In genomic region chr20:37529214-37529967, GRCh38 we compare ENCODE assay signal across 10 cellular contexts. TPM values are rescaled to one million over a fixed set of nuclear protein-coding genes. Genes with fewer than 3 reads are reported as not detected.
DNase-seq lines count a peak whose midpoint lies in the region; ATAC-seq and TF ChIP-seq lines count a peak whose summit lies in the region.
"Had no signal": no experiment of that assay in that cellular context is flagged by ENCODE, and none has a peak within 500 bp of the region (broad histone marks: within the 10 kb centered on the region; RNA-seq: fewer than 3 reads in every experiment).

No MANE protein-coding gene starts in this region.

- TF ChIP-seq CTCF in MCF 10A (IDR thresholded peaks at IDR 0.05; ENCODE audit: unreplicated experiment) (no peak), breast epithelium (IDR thresholded peaks at IDR 0.05) (no peak), PC-3 (conservative IDR thresholded peaks at IDR 0.05; ENCODE audit: low read depth, low read length) (no peak), endodermal cell (conservative IDR thresholded peaks at IDR 0.05) (no peak)

- DNase-seq in MCF 10A (ENCODE audit: unreplicated experiment) (no peak), breast epithelium (ENCODE audit: low spot score in 2 of 2) (no peak), PC-3 (no peak), endodermal cell (no peak), left ventricle myocardium superior (no peak)
- DNase-seq in stimulated activated CD4-positive, alpha-beta T cell treated with anti-CD3 and anti-CD28 coated beads, Interleukin-4, amount 100 ng/mL, for 4 hours = no peak
- DNase-seq: caudate nucleus, NCI-H1092 had no signal

- H3K27ac ChIP-seq in breast epithelium (no peak overlapping the region), PC-3 (ENCODE audit: low read length) (no peak overlapping the region), endodermal cell (ENCODE audit: low read depth, low read length) (no peak overlapping the region)

- H2AFZ ChIP-seq in PC-3 (ENCODE audit: low read length) = no peak overlapping the region

- H3K9me3 ChIP-seq in breast epithelium = no peaks in the 10 kb centered on the region
- H3K9me3 ChIP-seq in PC-3 (ENCODE audit: low read length) = no peaks in the 10 kb centered on the region
- no peaks in the 10 kb centered on the region for H3K9me3 ChIP-seq in endodermal cell (ENCODE audit: control insufficient read depth, low read length)

- H3K27me3 Mint-ChIP-seq in MCF 10A (ENCODE audit: insufficient read depth, unreplicated experiment) = no peaks in the 10 kb centered on the region
- H3K27me3 Mint-ChIP-seq in endodermal cell (ENCODE audit: insufficient read depth) = no peaks in the 10 kb centered on the region

- CTCF ChIA-PET in MCF 10A (lab: Yijun Ruan, JAX) (interaction anchor here (1.5 to 10.4 kb wide), 5 partner anchors 250 to 334 kb away, joined by 4 to 191 read pairs (median 70); no protein-coding TSS in a partner anchor), PC-3 (lab: Charles Lee) (no interaction called here)

- no peak for TF ChIP-seq POLR2A in breast epithelium (IDR thresholded peaks at IDR 0.05)

- no peak overlapping the region for H3K4me3 ChIP-seq in breast epithelium
- no peak overlapping the region; the same call in 1 of the 2 replicates for H3K4me3 ChIP-seq in PC-3 (ENCODE audit: low read length)
- H3K4me3 ChIP-seq in endodermal cell (ENCODE audit: low read length) = no peak overlapping the region

- H3K4me1 Mint-ChIP-seq in MCF 10A (ENCODE audit: insufficient read depth, unreplicated experiment) (peaks cover 31% of the 10 kb centered on the region), endodermal cell (peaks cover 26% of the 10 kb centered on the region)

- H3K9ac ChIP-seq in PC-3 (ENCODE audit: low read length) = no peak overlapping the region
- H3K9ac ChIP-seq in endodermal cell (ENCODE audit: extremely low read depth, low read length, poor library complexity, severe bottlenecking) = no peak overlapping the region

- no peaks in the 10 kb centered on the region for H3K27me3 ChIP-seq in breast epithelium
- no peaks in the 10 kb centered on the region for H3K27me3 ChIP-seq in PC-3 (ENCODE audit: low read length)
- H3K27me3 ChIP-seq in endodermal cell (ENCODE audit: control insufficient read depth, insufficient read depth, low read length, poor library complexity, severe bottlenecking) = no peaks in the 10 kb centered on the region

- H3F3A ChIP-seq in PC-3 (ENCODE audit: low read length, unreplicated experiment) = no peaks in the 10 kb centered on the region

- H3K36me3 Mint-ChIP-seq in MCF 10A (ENCODE audit: insufficient read depth, unreplicated experiment) = peaks cover 11% of the 10 kb centered on the region
- no peaks in the 10 kb centered on the region for H3K36me3 Mint-ChIP-seq in endodermal cell (ENCODE audit: low read depth)

- H3K9me2 ChIP-seq in PC-3 (replicated peaks; ENCODE audit: low read length) = no peaks in the 10 kb centered on the region

- no TSS peak for BruUV-seq in MCF 10A (replicated peaks; lab: Mats Ljungman, UMichigan)
- BruUV-seq in PC-3 (replicated peaks; lab: Mats Ljungman, UMichigan) = no TSS peak

- H4K20me1 ChIP-seq in PC-3 (ENCODE audit: low read length) = peaks cover 22% of the 10 kb centered on the region

- H3K4me2 ChIP-seq in PC-3 (ENCODE audit: low read length) = peak overlapping the region; percentile 88

- H3K9me3 Mint-ChIP-seq in MCF 10A (ENCODE audit: unreplicated experiment) (no peaks in the 10 kb centered on the region), endodermal cell (no peaks in the 10 kb centered on the region)

- H3K4me3 Mint-ChIP-seq in MCF 10A (ENCODE audit: unreplicated experiment) (peak overlapping the region; percentile 72), endodermal cell (peak overlapping the region; percentile 82)

- no peaks in the 10 kb centered on the region for H3K36me3 ChIP-seq in breast epithelium
- no peaks in the 10 kb centered on the region for H3K36me3 ChIP-seq in PC-3 (ENCODE audit: low read depth, low read length)
- H3K36me3 ChIP-seq in endodermal cell (ENCODE audit: control insufficient read depth, insufficient read depth, low read length) = peaks cover 10% of the 10 kb centered on the region

- intact Hi-C loops in MCF 10A (cut with micrococcal nuclease) = loop anchor here (5.0 kb wide), 2 partner anchors 122 to 137 kb away; no protein-coding TSS in a partner anchor
- intact Hi-C loops in breast epithelium (cut with DNase I; ENCODE audit: low total_unique reads) = no loop called here
- intact Hi-C loops in PC-3 (cut with micrococcal nuclease) = loop anchor here (5.0 kb wide), 1 partner anchor 122 kb away; no protein-coding TSS in a partner anchor
- intact Hi-C loops in left ventricle myocardium superior (cut with micrococcal nuclease) = no loop called here

- H3K27ac Mint-ChIP-seq in MCF 10A (ENCODE audit: low read depth, unreplicated experiment) = peak overlapping the region; percentile 11
- H3K27ac Mint-ChIP-seq in endodermal cell = no peak overlapping the region

- H3K4me1 ChIP-seq in breast epithelium = peaks cover 4 to 9% of the 10 kb centered on the region in 2 donors
- peaks cover 25% of the 10 kb centered on the region for H3K4me1 ChIP-seq in PC-3 (ENCODE audit: insufficient read depth, low read length)
- no peaks in the 10 kb centered on the region for H3K4me1 ChIP-seq in endodermal cell (ENCODE audit: control insufficient read depth, insufficient read depth, low read length)

- 79 to 82% methylated on average over 7 of the region's 8 CpGs for WGBS in endodermal cell (ENCODE audit: insufficient coverage in 1 of 2, insufficient read length in 1 of 2), 2 experiments

- ATAC-seq in PC-3 = no peak
- ATAC-seq in HG02970 (IDR thresholded peaks at IDR 0.05; ENCODE audit: low FRiP score, unreplicated experiment) = no peak
- ATAC-seq in HG03139 (IDR thresholded peaks at IDR 0.05; ENCODE audit: unreplicated experiment) = no peak
- no peak for ATAC-seq in left ventricle myocardium superior

- POLR2A ChIA-PET in MCF 10A (lab: Yijun Ruan, JAX) = interaction anchor here (0.6 to 7.9 kb wide), 17 partner anchors 9 to 505 kb away, joined by 3 to 184 read pairs (median 4); partner anchors contain the start of genes MANBAL, MROH8, RPN2 and RPRD1B
- POLR2A ChIA-PET in PC-3 (lab: Charles Lee; ENCODE audit: unreplicated experiment) = no interaction called here

- peaks cover 43% of the 10 kb centered on the region for H3K79me2 ChIP-seq in PC-3 (ENCODE audit: low read length)

RNA-seq across cellular contexts. Expression of gene BLCAP, which starts 1.7 kb away (rescaled TPM):
- total RNA-seq in MCF 10A (2022) (88.5 and 105 TPM in 2 replicates), breast epithelium (10 to 100 TPM; 62.9 to 81.8 (median 63.2) TPM), PC-3 (2014; rRNA removed) (100 and 120 TPM in 2 replicates), endodermal cell (10 to 100 TPM; 32.5 to 56.5 TPM), left ventricle myocardium superior (93.8 TPM)
- polyA plus RNA-seq in endodermal cell (2013, experiment 1 of 2) = 51.9 TPM
- 45.0 TPM for polyA plus RNA-seq in endodermal cell (2013, experiment 2 of 2)

RNA-seq across cellular contexts. Expression of gene NNAT, which starts 8.3 kb away (rescaled TPM):
- total RNA-seq in MCF 10A (2022) (not detected in 2 replicates), breast epithelium (10 to 100 TPM in 1 of 3 donors, 1 to 10 TPM in 2; 3.9 to 82.1 (median 9.7) TPM), PC-3 (2014; rRNA removed) (not detected in 2 replicates), endodermal cell (10 to 100 TPM; 16.8 to 27.3 TPM), left ventricle myocardium superior (0.25 TPM)
- 413 TPM for polyA plus RNA-seq in endodermal cell (2013, experiment 1 of 2)
- polyA plus RNA-seq in endodermal cell (2013, experiment 2 of 2) = 384 TPM

Comparison
In these comparisons a context has a peak if more than half of its experiments do, and no peak if none do; other contexts are left out.
1. intact Hi-C loops: an anchor here in MCF 10A (5.0 kb wide) and PC-3 (5.0 kb wide); none called in breast epithelium and left ventricle myocardium superior.